1 cellular context compared by ENCODE assay signal in the genomic region with DNA sequence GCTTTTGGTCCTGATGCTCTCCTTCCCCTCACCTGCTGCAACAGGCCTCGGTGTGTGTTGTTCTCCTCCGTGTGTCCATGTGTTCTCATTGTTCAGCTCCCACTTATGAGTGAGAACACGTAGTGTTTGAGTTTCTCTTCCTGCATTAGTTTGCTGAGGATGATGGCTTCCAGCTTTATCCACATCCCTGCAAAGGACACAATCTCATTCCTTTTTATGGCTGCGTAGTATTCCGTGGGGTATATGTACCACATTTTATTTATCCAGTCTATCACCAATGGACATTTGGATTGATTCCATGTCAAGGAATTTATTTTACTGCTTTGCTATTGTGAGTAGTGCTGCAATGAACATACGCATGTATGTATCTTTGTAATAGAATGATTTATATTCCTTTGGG.
A peak's percentile ranks its signal among the peaks of the same experiment; 100 is the strongest.
TF ChIP-seq lines count a peak whose summit lies in the region.

No MANE protein-coding gene starts in this region.

TF ChIP-seq in HepG2, 621 proteins besides CTCF, POLR2A, EP300 and RAD21 (continued from another document):
- TF ChIP-seq ZC3H4 (CRISPR knock-in tag; IDR thresholded peaks at IDR 0.05; ENCODE audit: borderline replicate concordance) (0 out of 2 replicates have a peak, but pooled peaks have one; percentile 27), SMAD3 (CRISPR knock-in tag; IDR thresholded peaks at IDR 0.05) (no peak)
